8 cellular contexts compared by ENCODE assay signal in the genomic region with DNA sequence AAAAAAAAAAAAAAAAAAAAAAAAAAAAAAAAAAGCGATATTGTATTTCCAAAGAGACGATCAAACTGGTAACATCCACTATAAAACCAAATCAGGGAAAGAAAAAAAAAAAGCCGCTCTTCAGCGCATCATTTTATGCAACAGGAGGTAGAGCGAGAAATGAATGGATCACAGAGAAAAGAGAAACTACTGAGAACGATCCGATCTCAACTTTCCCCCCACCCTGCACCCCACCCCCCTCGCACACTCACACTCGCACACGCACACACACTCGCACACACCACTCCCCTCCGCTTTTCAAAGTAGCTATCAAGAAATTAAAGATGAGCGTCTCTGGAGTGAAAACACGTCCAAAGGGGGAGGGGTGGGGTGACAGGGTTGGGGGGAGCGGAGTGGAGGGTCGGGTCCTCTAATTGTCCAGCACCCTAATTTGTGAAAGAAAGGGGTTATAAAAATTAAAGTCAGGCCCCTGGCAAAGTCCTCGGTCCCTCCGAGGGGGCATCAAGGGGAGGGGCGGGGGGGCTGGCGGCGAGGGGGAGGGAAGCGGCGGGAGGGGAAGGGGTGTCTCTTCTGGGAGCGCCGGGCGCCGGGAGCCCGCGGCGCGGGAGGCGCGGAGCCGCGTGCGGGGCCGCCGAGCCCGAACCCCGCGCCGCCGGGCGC. TPM values are rescaled to one million over a fixed set of nuclear protein-coding genes. Genes with fewer than 3 reads are reported as not detected.
DNase-seq lines count a peak whose midpoint lies in the region; ATAC-seq, FAIRE-seq and TF ChIP-seq lines count a peak whose summit lies in the region.

No MANE protein-coding gene starts in this region.

- H3K27ac ChIP-seq in DOHH2 (ENCODE audit: low read depth, low read length) = peak overlapping the region; percentile 47
- H3K27ac ChIP-seq in MM.1S (ENCODE audit: low read length) = no peak overlapping the region

- peak overlapping the region; percentile 82 for H3K4me3 ChIP-seq in DOHH2 (ENCODE audit: low read length)
- peak overlapping the region; percentile 62 for H3K4me3 ChIP-seq in MM.1S (ENCODE audit: low read length)
- peak overlapping the region; percentile 79 for H3K4me3 ChIP-seq in WI38 (ENCODE audit: low read depth, low read length)

- peak overlapping the region; percentile 28; the same call in 1 of the 2 replicates for H3K9ac ChIP-seq in MM.1S (ENCODE audit: low read length)

- H3K36me3 ChIP-seq in DOHH2 (ENCODE audit: control insufficient read depth, low read length) = peaks cover 43% of the 10 kb centered on the region
- no peaks in the 10 kb centered on the region for H3K36me3 ChIP-seq in MM.1S (replicated peaks; ENCODE audit: insufficient read depth, low read length)

- no peaks in the 10 kb centered on the region for H3K9me3 Mint-ChIP-seq in neural crest cell

- DNase-seq in MM.1S (peak; percentile 19), fibroblast of peridontal ligament (ENCODE audit: extremely low read depth) (peak; percentile 55), neural crest cell (ENCODE audit: low read depth, low spot score) (peak; percentile 13), H54 (ENCODE audit: insufficient read length, low spot score) (no peak), OCI-M2 (lab: John Stamatoyannopoulos, UW; ENCODE audit: unreplicated experiment) (no peak)

- no peak for TF ChIP-seq POLR2A in H54 (IDR thresholded peaks at IDR 0.05; ENCODE audit: low read depth, low read length)

- H3K4me3 Mint-ChIP-seq in neural crest cell = peak overlapping the region; percentile 85

- TF ChIP-seq CTCF in DOHH2 (IDR thresholded peaks at IDR 0.05; ENCODE audit: low read depth, low read length, poor library complexity, severe bottlenecking) (no peak), MM.1S (IDR thresholded peaks at IDR 0.05; ENCODE audit: low read length) (no peak), WI38 (IDR thresholded peaks at IDR 0.05; ENCODE audit: low read depth, low read length) (no peak), neural crest cell (conservative IDR thresholded peaks at IDR 0.05) (no peak)

- H3K36me3 Mint-ChIP-seq in neural crest cell (ENCODE audit: low read depth) = no peaks in the 10 kb centered on the region

- H3K4me1 Mint-ChIP-seq in neural crest cell = peaks cover 50% of the 10 kb centered on the region

- H3F3A ChIP-seq in DOHH2 (ENCODE audit: control insufficient read depth, insufficient read depth) (peaks cover 9% of the 10 kb centered on the region), MM.1S (ENCODE audit: insufficient read depth, low read length) (peaks cover 11% of the 10 kb centered on the region)

- H3K27ac Mint-ChIP-seq in neural crest cell (ENCODE audit: unreplicated experiment) = peak overlapping the region; percentile 75

- H3K27me3 ChIP-seq in DOHH2 (ENCODE audit: control insufficient read depth, low read length) (no peaks in the 10 kb centered on the region), MM.1S (replicated peaks; ENCODE audit: insufficient read depth, low read length) (no peaks in the 10 kb centered on the region)

- FAIRE-seq in H54 (lab: Jason Lieb, UNC) = no peak

- H3K9me3 ChIP-seq in DOHH2 (ENCODE audit: control insufficient read depth, insufficient read depth, low read length) (no peaks in the 10 kb centered on the region), MM.1S (replicated peaks; ENCODE audit: insufficient read depth, low read length) (no peaks in the 10 kb centered on the region)

- H4K20me1 ChIP-seq in DOHH2 (ENCODE audit: control insufficient read depth, insufficient read depth, low read depth, low read length) (no peaks in the 10 kb centered on the region), MM.1S (ENCODE audit: insufficient read depth, low read length) (no peaks in the 10 kb centered on the region)

- ATAC-seq in HG02973 (IDR thresholded peaks at IDR 0.05; ENCODE audit: unreplicated experiment) = no peak

- peak overlapping the region; percentile 66 for H3K4me2 ChIP-seq in DOHH2 (ENCODE audit: low read length)
- no peak overlapping the region for H3K4me2 ChIP-seq in MM.1S (ENCODE audit: low read depth, low read length)

- peaks cover 64% of the 10 kb centered on the region for H3K79me2 ChIP-seq in DOHH2 (ENCODE audit: control insufficient read depth, low read length)
- H3K79me2 ChIP-seq in MM.1S (ENCODE audit: low read length) = no peaks in the 10 kb centered on the region

- H3K9me2 ChIP-seq in DOHH2 (replicated peaks; ENCODE audit: control insufficient read depth, low read length) = no peaks in the 10 kb centered on the region
- no peaks in the 10 kb centered on the region for H3K9me2 ChIP-seq in MM.1S (replicated peaks; ENCODE audit: insufficient read depth, low read length)

- H3K4me1 ChIP-seq in DOHH2 (ENCODE audit: control insufficient read depth, low read length) (peaks cover 31% of the 10 kb centered on the region), MM.1S (ENCODE audit: low read length) (no peaks in the 10 kb centered on the region; the same call in 1 of the 2 replicates)

- no peaks in the 10 kb centered on the region for H3K27me3 Mint-ChIP-seq in neural crest cell (ENCODE audit: low read depth)

- no peak overlapping the region for H2AFZ ChIP-seq in MM.1S (ENCODE audit: low read length)

RNA-seq across cellular contexts. Expression of a gene that starts 0.5 kb away (rescaled TPM):
- total RNA-seq in neural crest cell = 82.5 and 89.9 TPM in 2 replicates

Comparison
In these comparisons a context has a peak if more than half of its experiments do, and no peak if none do; other contexts are left out.
1. DNase-seq: peak in MM.1S (single experiment), fibroblast of peridontal ligament (single experiment) and neural crest cell (single experiment); none in H54 (single experiment) and OCI-M2 (single experiment).
2. Peak in every context shown above with its lines, with median percentiles within 50 percentile points of each other: H3K4me3 ChIP-seq.